In genomic region chr6:33197431-33198048, GRCh38 we compare ENCODE assay signal across 8 cellular contexts. TPM values are rescaled to one million over a fixed set of nuclear protein-coding genes. Genes with fewer than 3 reads are reported as not detected.
DNase-seq lines count a peak whose midpoint lies in the region; ATAC-seq and TF ChIP-seq lines count a peak whose summit lies in the region.

No MANE protein-coding gene starts in this region.

- H3K27me3 Mint-ChIP-seq in HFFc6 (ENCODE audit: insufficient read depth), result peaks cover 4% of the 10 kb centered on the region; the same call in 1 of the 2 replicates

- H3K9me3 Mint-ChIP-seq in HFFc6, result no peaks in the 10 kb centered on the region

- DNase-seq in NCI-H1417 (lab: John Stamatoyannopoulos, UW), result peak; percentile 12 to 44 (median 16)
- DNase-seq in NCI-H1417 treated with DMSO at 0.1 percent for 48 hours (lab: John Stamatoyannopoulos, UW), result no peak
- DNase-seq in HFFc6, result peak; percentile 51
- DNase-seq in OCI-M2 (lab: John Stamatoyannopoulos, UW; ENCODE audit: unreplicated experiment), result peak; percentile 25
- DNase-seq in mammary epithelial cell, result peak; percentile 51
- no peak for DNase-seq in kidney epithelial cell (ENCODE audit: low read depth)
- DNase-seq in testis, result peak; percentile 86

- intact Hi-C loops in mammary epithelial cell (cut with micrococcal nuclease) (loop anchor here (1.0 kb wide), 2 partner anchors 36 to 74 kb away; no protein-coding TSS in a partner anchor), testis (cut with DNase I; ENCODE audit: low total_unique reads) (no loop called here)

- H3K27ac ChIP-seq in mammary epithelial cell (ENCODE audit: insufficient read depth, low read depth, low read length), result no peak overlapping the region
- no peak overlapping the region for H3K27ac ChIP-seq in testis

- dilution Hi-C loops in mammary epithelial cell (cut with HindIII; ENCODE audit: low sequenced_read_pairs), result loop anchor here (5.0 kb wide), 1 partner anchor 65 kb away; no protein-coding TSS in a partner anchor

- peaks cover 44% of the 10 kb centered on the region for H3K79me2 ChIP-seq in mammary epithelial cell (ENCODE audit: insufficient read depth, low read length)

- H2AFZ ChIP-seq in mammary epithelial cell (ENCODE audit: low read depth, low read length), result no peak overlapping the region

- H3K4me2 ChIP-seq in mammary epithelial cell (ENCODE audit: insufficient read depth, low read depth, low read length), result no peak overlapping the region

- no peak for ATAC-seq in GM21576 (IDR thresholded peaks at IDR 0.05; ENCODE audit: unreplicated experiment)

- H3K27me3 ChIP-seq in mammary epithelial cell (ENCODE audit: insufficient read depth, low read length) (peaks cover 2% of the 10 kb centered on the region), kidney epithelial cell (ENCODE audit: control insufficient read depth, insufficient read depth, low read length) (peaks cover 5% of the 10 kb centered on the region), testis (no peaks in the 10 kb centered on the region)

- H3K36me3 ChIP-seq in mammary epithelial cell (ENCODE audit: insufficient read depth, low read length) (peaks cover 2% of the 10 kb centered on the region), kidney epithelial cell (ENCODE audit: control insufficient read depth, insufficient read depth, low read length) (peaks cover 5% of the 10 kb centered on the region), testis (ENCODE audit: low read depth, missing control alignments) (no peaks in the 10 kb centered on the region)

- WGBS in mammary epithelial cell (ENCODE audit: low coverage, missing lambda C conversion rate), result 39% methylated on average over 11 of the region's 12 CpGs
- WGBS in testis, 2 donors, result 41% methylated on average over 12 of the region's 12 CpGs

- CTCF ChIA-PET in mammary epithelial cell (lab: Charles Lee; ENCODE audit: low non-redundant PET), result interaction anchor here (0.5 to 0.6 kb wide), 2 partner anchors 15 to 70 kb away, joined by 3 to 4 read pairs; no protein-coding TSS in a partner anchor

- H3K4me1 ChIP-seq in mammary epithelial cell (ENCODE audit: insufficient read depth, low read length) (peaks cover 15% of the 10 kb centered on the region), testis (peaks cover 36% of the 10 kb centered on the region)

- in situ Hi-C loops in mammary epithelial cell (cut with MboI; ENCODE audit: low sequenced_read_pairs in 2 of 2), result no loop called here

- H3K27ac Mint-ChIP-seq in HFFc6, result peak overlapping the region; percentile 9; the same call in 1 of the 2 replicates

- no peak for TF ChIP-seq POLR2A in testis (IDR thresholded peaks at IDR 0.05)

- no TSS peak for BruUV-seq in mammary epithelial cell (replicated peaks; lab: Mats Ljungman, UMichigan)

- H3K4me3 ChIP-seq in mammary epithelial cell (replicated peaks in 1 of 3; ENCODE audit: insufficient read depth in 1 of 3, low read depth in 2 of 3, low read length in 3 of 3) (no peak overlapping the region), kidney epithelial cell (ENCODE audit: low read depth, low read length) (no peak overlapping the region), testis (no peak overlapping the region)

- H3K4me1 Mint-ChIP-seq in HFFc6 (ENCODE audit: low read depth), result peaks cover 37% of the 10 kb centered on the region

- H4K20me1 ChIP-seq in mammary epithelial cell (ENCODE audit: insufficient read depth, low read length), result no peaks in the 10 kb centered on the region

- H3K9me3 ChIP-seq in mammary epithelial cell (replicated peaks; ENCODE audit: insufficient read depth, low read length) (no peaks in the 10 kb centered on the region), testis (no peaks in the 10 kb centered on the region)

- peaks cover 49% of the 10 kb centered on the region for H3K36me3 Mint-ChIP-seq in HFFc6 (ENCODE audit: low read depth)

- peak; percentile 84 for TF ChIP-seq CTCF in HFFc6 (IDR thresholded peaks at IDR 0.05)
- TF ChIP-seq CTCF in mammary epithelial cell (conservative IDR thresholded peaks at IDR 0.05 in 1 of 2, IDR thresholded peaks at IDR 0.05 in 1 of 2; ENCODE audit: extremely low read depth in 1 of 2, insufficient read depth in 1 of 2, low read depth in 1 of 2, low read length in 2 of 2), result peak; percentile 69 to 81
- peak; percentile 69 for TF ChIP-seq CTCF in kidney epithelial cell (IDR thresholded peaks at IDR 0.05; ENCODE audit: insufficient read depth, low read length, poor library complexity, severe bottlenecking)
- TF ChIP-seq CTCF in testis (IDR thresholded peaks at IDR 0.05), result peak; percentile 37 to 60 (median 60)

- H3K4me3 Mint-ChIP-seq in HFFc6, result no peak overlapping the region

- H3K9ac ChIP-seq in mammary epithelial cell (ENCODE audit: insufficient read depth, low read length), result no peak overlapping the region

RNA-seq across cellular contexts. Expression of gene RXRB, which starts 2.9 kb away (rescaled TPM):
- 10 to 100 TPM; 37.3 to 41.6 (median 38.3) TPM for total RNA-seq in HFFc6 (2021; fragmentation: NEBNext Ultra II Directional; extraction: Animal tissue kit (Norgen Biotek cat#: 25700))
- 10 to 100 TPM; 15.0 to 30.7 TPM for total RNA-seq in mammary epithelial cell
- 24.8 TPM for polyA plus RNA-seq in mammary epithelial cell
- polyA minus RNA-seq in mammary epithelial cell, result 31.6 TPM
- 24.4 and 24.9 TPM in 2 replicates for total RNA-seq in kidney epithelial cell
- total RNA-seq in testis, result 10 to 100 TPM; 42.9 to 47.3 TPM
- polyA plus RNA-seq in testis (ENCODE audit: insufficient read depth, low read depth, low replicate concordance), result 45.2 TPM

RNA-seq across cellular contexts. Expression of gene SLC39A7, which starts 3.1 kb away (rescaled TPM):
- 100 to 1,000 TPM; 215 to 240 (median 225) TPM for total RNA-seq in HFFc6 (2021; fragmentation: NEBNext Ultra II Directional; extraction: Animal tissue kit (Norgen Biotek cat#: 25700))
- total RNA-seq in mammary epithelial cell (10 to 100 TPM; 52.8 to 99.3 TPM), kidney epithelial cell (94.1 and 94.9 TPM in 2 replicates), testis (10 to 100 TPM; 79.1 to 85.7 TPM)
- polyA plus RNA-seq in mammary epithelial cell (50.5 TPM), testis (ENCODE audit: insufficient read depth, low read depth, low replicate concordance) (87.7 TPM)
- 73.0 TPM for polyA minus RNA-seq in mammary epithelial cell

RNA-seq across cellular contexts. Expression of gene COL11A2, which starts 5.3 kb away (rescaled TPM):
- total RNA-seq in HFFc6 (2021; fragmentation: NEBNext Ultra II Directional; extraction: Animal tissue kit (Norgen Biotek cat#: 25700)), result under 1 TPM; 0.15 to 0.69 (median 0.38) TPM
- under 1 TPM; 0.17 to 0.45 TPM for total RNA-seq in mammary epithelial cell
- polyA plus RNA-seq in mammary epithelial cell, result 0.12 TPM
- not detected for polyA minus RNA-seq in mammary epithelial cell
- total RNA-seq in kidney epithelial cell, result 0.14 and 0.38 TPM in 2 replicates
- total RNA-seq in testis, result 1 to 10 TPM; 8.6 to 8.8 TPM
- polyA plus RNA-seq in testis (ENCODE audit: insufficient read depth, low read depth, low replicate concordance), result 8.2 TPM

RNA-seq across cellular contexts. Expression of gene HSD17B8, which starts 6.9 kb away (rescaled TPM):
- 1 to 10 TPM in 2 of 6 experiments, under 1 TPM in 4; 0.39 to 1.2 (median 0.73) TPM for total RNA-seq in HFFc6 (2021; fragmentation: NEBNext Ultra II Directional; extraction: Animal tissue kit (Norgen Biotek cat#: 25700))
- total RNA-seq in mammary epithelial cell, result 10 to 100 TPM in 1 of 2 donors, 1 to 10 TPM in 1; 4.7 to 16.0 TPM
- 25.7 TPM for polyA plus RNA-seq in mammary epithelial cell
- polyA minus RNA-seq in mammary epithelial cell, result 4.4 TPM
- 11.4 and 13.1 TPM in 2 replicates for total RNA-seq in kidney epithelial cell
- 10 to 100 TPM; 25.4 to 26.3 TPM for total RNA-seq in testis
- 11.2 TPM for polyA plus RNA-seq in testis (ENCODE audit: insufficient read depth, low read depth, low replicate concordance)

RNA-seq across cellular contexts. Expression of gene RING1, which starts 10.8 kb away (rescaled TPM):
- 10 to 100 TPM; 43.4 to 55.1 (median 52.1) TPM for total RNA-seq in HFFc6 (2021; fragmentation: NEBNext Ultra II Directional; extraction: Animal tissue kit (Norgen Biotek cat#: 25700))
- total RNA-seq in mammary epithelial cell (10 to 100 TPM; 13.0 to 31.8 TPM), kidney epithelial cell (12.1 and 16.4 TPM in 2 replicates), testis (10 to 100 TPM; 36.2 to 38.0 TPM)
- polyA plus RNA-seq in mammary epithelial cell (17.0 TPM), testis (ENCODE audit: insufficient read depth, low read depth, low replicate concordance) (60.2 TPM)
- polyA minus RNA-seq in mammary epithelial cell, result 22.9 TPM

Comparison
In these comparisons a context has a peak if more than half of its experiments do, and no peak if none do; other contexts are left out.
1. DNase-seq: peak in NCI-H1417 (3 of 3), HFFc6 (single experiment), OCI-M2 (single experiment), mammary epithelial cell (single experiment) and testis (single experiment); none in NCI-H1417 treated with DMSO at 0.1 percent for 48 hours (single experiment) and kidney epithelial cell (single experiment).
2. Peak in every context shown above with its lines, with median percentiles within 50 percentile points of each other: CTCF ChIP-seq.